Comparison of ENCODE assay signal across 14 cellular contexts in the genomic region with DNA sequence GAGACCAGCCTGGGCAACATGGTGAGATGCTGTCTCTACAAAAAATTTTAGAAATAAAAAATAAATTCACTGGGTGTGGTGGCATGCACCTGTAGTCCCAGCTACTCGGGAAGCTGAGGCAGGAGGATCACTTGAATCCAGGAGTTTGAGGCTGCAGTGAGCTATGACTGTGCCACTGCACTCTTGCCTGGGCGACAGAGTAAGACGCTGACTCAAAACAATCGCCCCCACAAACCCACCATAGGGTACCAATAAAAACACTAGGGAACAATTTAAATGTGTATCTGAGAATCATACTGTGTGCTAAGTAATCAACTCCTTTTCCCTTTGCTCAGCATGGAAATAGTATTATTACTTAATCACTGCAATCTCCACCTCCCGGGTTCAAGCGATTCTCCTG. TPM values are rescaled to one million over a fixed set of nuclear protein-coding genes. Genes with fewer than 3 reads are reported as not detected.
DNase-seq lines count a peak whose midpoint lies in the region; ATAC-seq, FAIRE-seq and TF ChIP-seq lines count a peak whose summit lies in the region.
"Not testable (repeated sequence)": the region's sequence is repeated elsewhere in the genome, so short reads cannot be mapped to it uniquely, and the experiment has no call there.
"Had no signal": no experiment of that assay in that cellular context is flagged by ENCODE, and none has a peak within 500 bp of the region (broad histone marks: within the 10 kb centered on the region; RNA-seq: fewer than 3 reads in every experiment).

No MANE protein-coding gene starts in this region.

- not testable (repeated sequence) for H4K5ac ChIP-seq in H1 (ENCODE audit: insufficient read length, low read depth, low read length)

- H3K9me3 ChIP-seq in CD4-positive, alpha-beta memory T cell (ENCODE audit: control insufficient read depth in 1 of 2, low read length in 2 of 2); Loucy (ENCODE audit: insufficient read depth, low read depth, low read length); H1 (ENCODE audit: insufficient read depth in 2 of 2, low read depth in 1 of 2, low read length in 1 of 2): not testable (repeated sequence)

- H4K20me1 ChIP-seq in Loucy (ENCODE audit: insufficient read depth, low read length, poor library complexity, severe bottlenecking) (peaks cover 85% of the 10 kb centered on the region), H1 (replicated peaks in 1 of 2; ENCODE audit: control insufficient read depth in 1 of 2, insufficient read depth in 2 of 2, low read length in 2 of 2) (peaks cover 33 to 40% of the 10 kb centered on the region in 2 experiments)

- H3K9ac ChIP-seq in Loucy (ENCODE audit: low read depth, low read length, poor library complexity, severe bottlenecking); H1 (replicated peaks in 1 of 4; ENCODE audit: extremely low read depth in 1 of 4, low read depth in 3 of 4, low read length in 3 of 4): not testable (repeated sequence)

- not testable (repeated sequence) for TF ChIP-seq POLR2A in H1 (IDR thresholded peaks at IDR 0.05; ENCODE audit: control extremely low read depth in 1 of 2, low read depth in 2 of 2, low read length in 2 of 2)

- H2BK5ac ChIP-seq in H1 (ENCODE audit: low read depth, low read length) = not testable (repeated sequence)

- H3K23me2 ChIP-seq in H1 (ENCODE audit: low read depth, low read length) = not testable (repeated sequence)

- H3K27me3 Mint-ChIP-seq in CD4-positive, alpha-beta memory T cell; activated naive CD4-positive, alpha-beta T cell treated with anti-CD3 and anti-CD28 coated beads, Interleukin-2, amount 10 ng/mL, durations not matched to agents 7 days and 5 days; progenitor cell of endocrine pancreas; stimulated activated naive B cell treated with anti-CD40 and anti-IgM and Interleukin-4, amounts not matched to agents 10 μg/mL and 1 μg/mL and 100 μg/mL, for 72 hours: not testable (repeated sequence)

- H3K14ac ChIP-seq in H1 (ENCODE audit: insufficient read length) = not testable (repeated sequence)

- H4K8ac ChIP-seq in H1 (ENCODE audit: extremely low read depth, insufficient read depth, low read length) = not testable (repeated sequence)

- not testable (repeated sequence) for H2BK120ac ChIP-seq in H1 (replicated peaks; ENCODE audit: low read depth, low read length)

- not testable (repeated sequence) for H4K91ac ChIP-seq in H1 (replicated peaks; ENCODE audit: insufficient read length, low read length)

- H3K4me3 ChIP-seq in CD4-positive, alpha-beta memory T cell (ENCODE audit: low read length in 2 of 2) = peak overlapping the region in 1 of 2 donors; percentile 12
- H3K4me3 ChIP-seq in Loucy (ENCODE audit: low read length, poor library complexity, severe bottlenecking) (peak overlapping the region; percentile 93), H1 (ENCODE audit: extremely low read depth in 1 of 4, insufficient read depth in 2 of 4, low read depth in 3 of 4, low read length in 4 of 4) (0 out of 8 replicates have a peak overlapping the region, but pooled peaks of 1 of the 4 experiments have one; percentile 18)

- not testable (repeated sequence) for H3K27me3 ChIP-seq in CD4-positive, alpha-beta memory T cell (ENCODE audit: insufficient read depth, low read length); Loucy (ENCODE audit: insufficient read depth, low read length, poor library complexity, severe bottlenecking); H1 (replicated peaks in 1 of 4; ENCODE audit: control insufficient read depth in 3 of 4, extremely low read depth in 1 of 4, insufficient read depth in 3 of 4, low read length in 3 of 4)

- TF ChIP-seq RAD21 in H1 (IDR thresholded peaks at IDR 0.05 in 1 of 2, conservative IDR thresholded peaks at IDR 0.05 in 1 of 2; ENCODE audit: low read depth in 2 of 2, low read length in 2 of 2) = not testable (repeated sequence)

- POLR2A ChIA-PET in CD4-positive, alpha-beta memory T cell (lab: Charles Lee; ENCODE audit: partially characterized antibody) = not testable (repeated sequence)
- POLR2A ChIA-PET in H1 (lab: Charles Lee; ENCODE audit: partially characterized antibody) = interaction anchor here (0.6 to 6.0 kb wide), 11 partner anchors 10 to 327 kb away, joined by 3 to 68 read pairs (median 4); partner anchors contain the start of gene NRAS

- H3K4me2 ChIP-seq in Loucy (ENCODE audit: low read depth, low read length, poor library complexity, severe bottlenecking) = peak overlapping the region; percentile 94
- H3K4me2 ChIP-seq in H1 (ENCODE audit: insufficient read depth in 1 of 2, low read depth in 2 of 2, low read length in 2 of 2) = peak overlapping the region; percentile 37 to 39; a peak in 2 of 4 replicates

- not testable (repeated sequence) for H3K56ac ChIP-seq in H1 (replicated peaks; ENCODE audit: insufficient read length, low read depth, low read length)

- H3K27ac ChIP-seq in CD4-positive, alpha-beta memory T cell (ENCODE audit: low read depth, low read length) = peak overlapping the region; percentile 100
- peak overlapping the region; percentile 97 for H3K27ac ChIP-seq in VCaP
- H3K27ac ChIP-seq in H1 (ENCODE audit: low read depth, low read length) = not testable (repeated sequence)

- not testable (repeated sequence) for H3K18ac ChIP-seq in H1 (ENCODE audit: extremely low read depth, low read length)

- H3K79me2 ChIP-seq in Loucy (ENCODE audit: insufficient read depth, low read length) (peaks cover 91% of the 10 kb centered on the region), H1 (ENCODE audit: control insufficient read depth in 1 of 2, insufficient read depth in 2 of 2, low read length in 2 of 2) (peaks cover 69 to 86% of the 10 kb centered on the region in 2 experiments)

- H3F3A ChIP-seq in Loucy (ENCODE audit: low read depth) = not testable (repeated sequence)

- 83% methylated on average over 6 of the region's 6 CpGs; no CpG with 5 or more reads in 1 of the 2 experiments for WGBS in H1 (ENCODE audit: extremely low coverage in 1 of 2, insufficient coverage in 1 of 2, insufficient read length in 1 of 2, insufficient replicate concordance in 2 of 2, low coverage in 1 of 2, low lambda C conversion rate in 2 of 2, missing lambda C conversion rate in 1 of 2), 2 experiments

- H3K4me1 ChIP-seq in CD4-positive, alpha-beta memory T cell (ENCODE audit: insufficient read depth, low read length) = peaks cover 91% of the 10 kb centered on the region
- H3K4me1 ChIP-seq in Loucy (ENCODE audit: insufficient read depth, low read length, poor library complexity, severe bottlenecking) (peaks cover 58% of the 10 kb centered on the region), H1 (replicated peaks in 1 of 4; ENCODE audit: control insufficient read depth in 3 of 4, insufficient read depth in 4 of 4, low read length in 3 of 4) (peaks cover 0 to 16% (median 3%) of the 10 kb centered on the region in 4 experiments; a peak in 2 of 7 replicates)

- not testable (repeated sequence) for TF ChIP-seq EP300 in H1 (IDR thresholded peaks at IDR 0.05; ENCODE audit: borderline replicate concordance in 1 of 2, low read depth in 2 of 2, low read length in 2 of 2)

- not testable (repeated sequence) for H2AK5ac ChIP-seq in H1 (ENCODE audit: low read depth, low read length)

- H2BK20ac ChIP-seq in H1 (ENCODE audit: low read length) = not testable (repeated sequence)

- not testable (repeated sequence) for FAIRE-seq in H1 (lab: Jason Lieb, UNC)

- not testable (repeated sequence) for H2AFZ ChIP-seq in Loucy (ENCODE audit: low read length); H1 (ENCODE audit: low read length)

- not testable (repeated sequence) for H3K4ac ChIP-seq in H1 (replicated peaks; ENCODE audit: insufficient read length, low read depth, low read length)

- not testable (repeated sequence) for H2BK15ac ChIP-seq in H1 (ENCODE audit: low read length)

- peaks cover 13% of the 10 kb centered on the region for H3K36me3 ChIP-seq in CD4-positive, alpha-beta memory T cell (ENCODE audit: insufficient read depth, low read length)
- H3K36me3 ChIP-seq in Loucy (ENCODE audit: insufficient read depth, low read length) (peaks cover 22% of the 10 kb centered on the region), H1 (ENCODE audit: control insufficient read depth in 2 of 4, insufficient read depth in 4 of 4, low read length in 3 of 4) (peaks cover 2 to 33% (median 20%) of the 10 kb centered on the region in 4 experiments; a peak in 7 of 8 replicates)

- H3K4me1 Mint-ChIP-seq in CD4-positive, alpha-beta memory T cell = peaks cover 76 to 100% (median 86%) of the 10 kb centered on the region in 4 donors
- H3K4me1 Mint-ChIP-seq in activated naive CD4-positive, alpha-beta T cell treated with anti-CD3 and anti-CD28 coated beads, Interleukin-2, amount 10 ng/mL, durations not matched to agents 7 days and 5 days = peaks cover 85% of the 10 kb centered on the region
- peaks cover 56% of the 10 kb centered on the region for H3K4me1 Mint-ChIP-seq in progenitor cell of endocrine pancreas (ENCODE audit: low read depth)
- H3K4me1 Mint-ChIP-seq in stimulated activated naive B cell treated with anti-CD40 and anti-IgM and Interleukin-4, amounts not matched to agents 10 μg/mL and 1 μg/mL and 100 μg/mL, for 72 hours = peaks cover 47 to 79% of the 10 kb centered on the region in 2 donors

- not testable (repeated sequence) for ATAC-seq in stimulated activated naive B cell treated with anti-CD40 and anti-IgM and Interleukin-4, amounts not matched to agents 10 μg/mL and 1 μg/mL and 100 μg/mL, for 72 hours (replicated peaks)

- TF ChIP-seq CTCF in Loucy (conservative IDR thresholded peaks at IDR 0.05; ENCODE audit: low read length); VCaP (conservative IDR thresholded peaks at IDR 0.05); H1 (IDR thresholded peaks at IDR 0.05; ENCODE audit: control extremely low read depth in 1 of 3, insufficient read depth in 1 of 3, low read depth in 1 of 3, low read length in 3 of 3); progenitor cell of endocrine pancreas (IDR thresholded peaks at IDR 0.05; ENCODE audit: unreplicated experiment): not testable (repeated sequence)

- H3K27ac Mint-ChIP-seq in CD4-positive, alpha-beta memory T cell = peak overlapping the region; percentile 60 to 100 (median 89)
- H3K27ac Mint-ChIP-seq in activated naive CD4-positive, alpha-beta T cell treated with anti-CD3 and anti-CD28 coated beads, Interleukin-2, amount 10 ng/mL, durations not matched to agents 7 days and 5 days = not testable (repeated sequence)
- H3K27ac Mint-ChIP-seq in progenitor cell of endocrine pancreas = peak overlapping the region; percentile 87
- H3K27ac Mint-ChIP-seq in stimulated activated naive B cell treated with anti-CD40 and anti-IgM and Interleukin-4, amounts not matched to agents 10 μg/mL and 1 μg/mL and 100 μg/mL, for 72 hours = peak overlapping the region; percentile 20

- CTCF ChIA-PET in CD4-positive, alpha-beta memory T cell (lab: Charles Lee; ENCODE audit: partially characterized antibody) = interaction anchor here (0.7 kb wide), 1 partner anchor 16 kb away, joined by 4 read pairs; no protein-coding TSS in a partner anchor
- CTCF ChIA-PET in activated naive CD4-positive, alpha-beta T cell treated with anti-CD3 and anti-CD28 coated beads, Interleukin-2, amount 10 ng/mL, durations not matched to agents 7 days and 5 days (lab: Charles Lee) = not testable (repeated sequence)
- CTCF ChIA-PET in H1 (lab: Charles Lee; ENCODE audit: partially characterized antibody) = interaction anchor here (1.7 kb wide), 1 partner anchor 9 kb away, joined by 4 read pairs; no protein-coding TSS in a partner anchor

- DNase-seq in CD4-positive, alpha-beta memory T cell; activated naive CD4-positive, alpha-beta T cell treated with anti-CD3 and anti-CD28 coated beads, Interleukin-2, amount 10 ng/mL, durations not matched to agents 7 days and 5 days; H1 (ENCODE audit: low read depth in 1 of 2, low spot score in 2 of 2); progenitor cell of endocrine pancreas (ENCODE audit: low spot score, unreplicated experiment); stimulated activated naive B cell treated with anti-CD40 and anti-IgM and Interleukin-4, amounts not matched to agents 10 μg/mL and 1 μg/mL and 100 μg/mL, for 72 hours: not testable (repeated sequence)
- peak; percentile 27 for DNase-seq in activated CD8-positive, alpha-beta memory T cell treated with anti-CD3 and anti-CD28 coated beads, Interleukin-2, amount 50 U/mL, for 4 hours

- peak overlapping the region; percentile 58 to 100 (median 100) for H3K4me3 Mint-ChIP-seq in CD4-positive, alpha-beta memory T cell
- H3K4me3 Mint-ChIP-seq in activated naive CD4-positive, alpha-beta T cell treated with anti-CD3 and anti-CD28 coated beads, Interleukin-2, amount 10 ng/mL, durations not matched to agents 7 days and 5 days = peak overlapping the region; percentile 100
- not testable (repeated sequence) for H3K4me3 Mint-ChIP-seq in progenitor cell of endocrine pancreas (ENCODE audit: low read depth); stimulated activated naive B cell treated with anti-CD40 and anti-IgM and Interleukin-4, amounts not matched to agents 10 μg/mL and 1 μg/mL and 100 μg/mL, for 72 hours

- H3K9me2 ChIP-seq in Loucy (replicated peaks; ENCODE audit: low read depth, low read length) = not testable (repeated sequence)

- not testable (repeated sequence) for H2BK12ac ChIP-seq in H1 (ENCODE audit: low read depth, low read length)

- intact Hi-C loops in CD4-positive, alpha-beta memory T cell (cut with micrococcal nuclease) = loop anchor here (10.0 kb wide), 1 partner anchor 351 kb away; no protein-coding TSS in a partner anchor

- not testable (repeated sequence) for H3K23ac ChIP-seq in H1 (ENCODE audit: insufficient read length)

- not testable (repeated sequence) for H3K79me1 ChIP-seq in H1 (ENCODE audit: low read depth, low read length)

- not testable (repeated sequence) for H3K9me3 Mint-ChIP-seq in CD4-positive, alpha-beta memory T cell; activated naive CD4-positive, alpha-beta T cell treated with anti-CD3 and anti-CD28 coated beads, Interleukin-2, amount 10 ng/mL, durations not matched to agents 7 days and 5 days; progenitor cell of endocrine pancreas (ENCODE audit: low read depth); stimulated activated naive B cell treated with anti-CD40 and anti-IgM and Interleukin-4, amounts not matched to agents 10 μg/mL and 1 μg/mL and 100 μg/mL, for 72 hours

- peaks cover 15 to 45% of the 10 kb centered on the region in 2 donors for H3K36me3 Mint-ChIP-seq in CD4-positive, alpha-beta memory T cell
- H3K36me3 Mint-ChIP-seq in activated naive CD4-positive, alpha-beta T cell treated with anti-CD3 and anti-CD28 coated beads, Interleukin-2, amount 10 ng/mL, durations not matched to agents 7 days and 5 days = peaks cover 45% of the 10 kb centered on the region
- H3K36me3 Mint-ChIP-seq in progenitor cell of endocrine pancreas (ENCODE audit: insufficient read depth) = peaks cover 11% of the 10 kb centered on the region
- peaks cover 17 to 43% of the 10 kb centered on the region in 2 donors for H3K36me3 Mint-ChIP-seq in stimulated activated naive B cell treated with anti-CD40 and anti-IgM and Interleukin-4, amounts not matched to agents 10 μg/mL and 1 μg/mL and 100 μg/mL, for 72 hours

RNA-seq across cellular contexts. Expression of gene CSDE1, which starts 4.1 kb away (rescaled TPM):
- total RNA-seq in CD4-positive, alpha-beta memory T cell = 100 to 1,000 TPM; 530 to 559 TPM
- polyA plus RNA-seq in CD4-positive, alpha-beta memory T cell = 100 to 1,000 TPM; 391 to 444 TPM
- total RNA-seq in H1 (2021; fragmentation: NEBNext Ultra II Directional; extraction: Animal tissue kit (Norgen Biotek cat#: 25700)) = 635 and 641 TPM in 2 replicates
- polyA plus RNA-seq in H1 (2011; rRNA removed) = 96.7 and 149 TPM in 2 replicates
- polyA plus RNA-seq in H1 (2011; cell fraction: cytosol; rRNA removed) = 223 TPM
- polyA plus RNA-seq in H1 (2011; cell fraction: nucleus; rRNA removed) = 190 TPM
- polyA plus RNA-seq in H1 (2012, experiment 1 of 2) = 373 to 760 TPM (median 391 TPM) in 4 replicates
- 23.0 TPM for polyA plus RNA-seq in H1 (2012, experiment 2 of 2)
- 432 TPM for polyA plus RNA-seq in H1 (2013, experiment 1 of 2)
- 434 TPM for polyA plus RNA-seq in H1 (2013, experiment 2 of 2)
- 508 and 810 TPM in 2 replicates for polyA minus RNA-seq in H1 (2011; rRNA and poly(A)+ RNA removed)
- polyA minus RNA-seq in H1 (2011; cell fraction: cytosol; rRNA and poly(A)+ RNA removed) = 205 TPM
- polyA minus RNA-seq in H1 (2011; cell fraction: nucleus; rRNA and poly(A)+ RNA removed) = 407 TPM
- 606 and 628 TPM in 2 replicates for total RNA-seq in progenitor cell of endocrine pancreas

RNA-seq across cellular contexts. Expression of gene SIKE1, which starts 26.8 kb away (rescaled TPM):
- 10 to 100 TPM; 66.6 to 67.1 TPM for total RNA-seq in CD4-positive, alpha-beta memory T cell
- polyA plus RNA-seq in CD4-positive, alpha-beta memory T cell = 10 to 100 TPM; 35.4 to 36.8 TPM
- 73.2 and 79.9 TPM in 2 replicates for total RNA-seq in H1 (2021; fragmentation: NEBNext Ultra II Directional; extraction: Animal tissue kit (Norgen Biotek cat#: 25700))
- polyA plus RNA-seq in H1 (2011; rRNA removed) = 20.5 and 30.3 TPM in 2 replicates
- polyA plus RNA-seq in H1 (2011; cell fraction: cytosol; rRNA removed) = 33.0 TPM
- 73.4 TPM for polyA plus RNA-seq in H1 (2011; cell fraction: nucleus; rRNA removed)
- polyA plus RNA-seq in H1 (2012, experiment 1 of 2) = 46.4 to 72.4 TPM (median 51.0 TPM) in 4 replicates
- 12.7 TPM for polyA plus RNA-seq in H1 (2012, experiment 2 of 2)
- polyA plus RNA-seq in H1 (2013, experiment 1 of 2) = 43.9 TPM
- 38.8 TPM for polyA plus RNA-seq in H1 (2013, experiment 2 of 2)
- polyA minus RNA-seq in H1 (2011; rRNA and poly(A)+ RNA removed) = 44.2 and 88.0 TPM in 2 replicates
- 26.1 TPM for polyA minus RNA-seq in H1 (2011; cell fraction: cytosol; rRNA and poly(A)+ RNA removed)
- polyA minus RNA-seq in H1 (2011; cell fraction: nucleus; rRNA and poly(A)+ RNA removed) = 99.6 TPM
- 52.0 and 60.0 TPM in 2 replicates for total RNA-seq in progenitor cell of endocrine pancreas

RNA-seq across cellular contexts. Expression of gene NRAS, which starts 37.1 kb away (rescaled TPM):
- total RNA-seq in CD4-positive, alpha-beta memory T cell = 10 to 100 TPM; 22.0 to 22.3 TPM
- polyA plus RNA-seq in CD4-positive, alpha-beta memory T cell = 10 to 100 TPM; 18.0 to 29.3 TPM
- 63.2 and 65.1 TPM in 2 replicates for total RNA-seq in H1 (2021; fragmentation: NEBNext Ultra II Directional; extraction: Animal tissue kit (Norgen Biotek cat#: 25700))
- polyA plus RNA-seq in H1 (2011; rRNA removed) = 13.8 and 24.5 TPM in 2 replicates
- 27.9 TPM for polyA plus RNA-seq in H1 (2011; cell fraction: cytosol; rRNA removed)
- 10.1 TPM for polyA plus RNA-seq in H1 (2011; cell fraction: nucleus; rRNA removed)
- 22.0 to 38.8 TPM (median 26.4 TPM) in 4 replicates for polyA plus RNA-seq in H1 (2012, experiment 1 of 2)
- 4.6 TPM for polyA plus RNA-seq in H1 (2012, experiment 2 of 2)
- 49.8 TPM for polyA plus RNA-seq in H1 (2013, experiment 1 of 2)
- 49.3 TPM for polyA plus RNA-seq in H1 (2013, experiment 2 of 2)
- 56.0 and 80.7 TPM in 2 replicates for polyA minus RNA-seq in H1 (2011; rRNA and poly(A)+ RNA removed)
- 28.6 TPM for polyA minus RNA-seq in H1 (2011; cell fraction: cytosol; rRNA and poly(A)+ RNA removed)
- 40.2 TPM for polyA minus RNA-seq in H1 (2011; cell fraction: nucleus; rRNA and poly(A)+ RNA removed)
- 58.9 and 59.1 TPM in 2 replicates for total RNA-seq in progenitor cell of endocrine pancreas

RNA-seq across cellular contexts. Expression of gene AMPD1, which starts 58.4 kb away (rescaled TPM):
- total RNA-seq in CD4-positive, alpha-beta memory T cell = not detected
- polyA plus RNA-seq in CD4-positive, alpha-beta memory T cell = not detected
- total RNA-seq in H1 (2021; fragmentation: NEBNext Ultra II Directional; extraction: Animal tissue kit (Norgen Biotek cat#: 25700)) = not detected in 2 replicates
- polyA plus RNA-seq in H1 (2011; rRNA removed) = not detected in 2 replicates
- polyA plus RNA-seq in H1 (2011; cell fraction: cytosol; rRNA removed) = not detected
- polyA plus RNA-seq in H1 (2011; cell fraction: nucleus; rRNA removed) = not detected
- polyA plus RNA-seq in H1 (2012, experiment 1 of 2) = not detected in 4 replicates
- not detected for polyA plus RNA-seq in H1 (2012, experiment 2 of 2)
- polyA plus RNA-seq in H1 (2013, experiment 1 of 2) = not detected
- not detected for polyA plus RNA-seq in H1 (2013, experiment 2 of 2)
- polyA minus RNA-seq in H1 (2011; rRNA and poly(A)+ RNA removed) = not detected in 2 replicates
- not detected for polyA minus RNA-seq in H1 (2011; cell fraction: cytosol; rRNA and poly(A)+ RNA removed)
- polyA minus RNA-seq in H1 (2011; cell fraction: nucleus; rRNA and poly(A)+ RNA removed) = not detected
- not detected in 2 replicates for total RNA-seq in progenitor cell of endocrine pancreas
- total RNA-seq: cerebellum, epithelial cell of proximal tubule, heart left ventricle, HT-29, lung microvascular endothelial cell, thyroid gland had no signal
- polyA plus RNA-seq: heart left ventricle had no signal
